Comparison of ENCODE assay signal across 1 cellular context in the genomic region with DNA sequence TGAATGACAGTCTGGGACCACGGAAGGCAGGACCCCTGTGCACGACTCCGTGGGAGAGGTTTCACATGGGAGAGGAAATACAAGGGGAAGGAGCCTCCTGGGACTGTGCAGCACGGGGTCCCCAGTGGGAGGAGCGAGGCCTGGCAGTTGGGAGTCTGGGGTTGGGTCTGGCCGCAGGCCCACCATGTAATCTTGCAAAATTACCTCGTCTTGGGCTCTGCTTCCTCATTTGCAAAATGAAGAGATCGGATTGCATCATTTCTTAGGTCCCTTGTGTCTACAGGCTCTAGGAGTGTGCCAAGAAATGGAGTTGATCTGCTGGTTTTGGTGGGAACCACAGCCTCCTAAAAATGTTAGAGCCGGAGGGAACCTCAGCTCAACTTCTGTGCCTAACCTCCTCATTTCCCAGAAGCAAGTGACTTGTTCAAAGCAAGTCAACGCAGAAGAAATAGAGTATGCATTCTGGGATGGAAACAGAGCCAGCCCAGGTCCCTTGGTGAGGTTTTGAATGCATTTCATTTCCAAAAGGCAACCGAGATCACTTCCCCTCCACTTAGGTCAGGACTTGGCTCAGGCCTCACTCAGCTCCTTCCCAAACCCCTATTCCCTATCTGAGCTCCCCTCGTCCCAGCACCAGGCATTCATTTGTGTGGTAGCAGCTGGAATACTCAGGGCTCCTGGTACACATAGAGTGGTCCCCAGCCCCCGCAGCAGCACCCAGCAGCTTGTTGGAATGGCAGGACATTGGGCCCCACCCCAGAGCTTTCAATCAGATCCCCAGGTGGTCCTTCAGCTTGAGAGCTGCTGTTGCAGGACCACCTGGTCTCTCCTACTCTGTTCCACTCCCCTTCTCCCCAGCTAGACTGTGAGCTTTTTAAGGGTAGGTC.
TF ChIP-seq lines count a peak whose summit lies in the region.

No MANE protein-coding gene starts in this region.

TF ChIP-seq in HEK293, 187 proteins besides CTCF, POLR2A, EP300 and RAD21 (continued from another document):
- TF ChIP-seq, protein P1, sequence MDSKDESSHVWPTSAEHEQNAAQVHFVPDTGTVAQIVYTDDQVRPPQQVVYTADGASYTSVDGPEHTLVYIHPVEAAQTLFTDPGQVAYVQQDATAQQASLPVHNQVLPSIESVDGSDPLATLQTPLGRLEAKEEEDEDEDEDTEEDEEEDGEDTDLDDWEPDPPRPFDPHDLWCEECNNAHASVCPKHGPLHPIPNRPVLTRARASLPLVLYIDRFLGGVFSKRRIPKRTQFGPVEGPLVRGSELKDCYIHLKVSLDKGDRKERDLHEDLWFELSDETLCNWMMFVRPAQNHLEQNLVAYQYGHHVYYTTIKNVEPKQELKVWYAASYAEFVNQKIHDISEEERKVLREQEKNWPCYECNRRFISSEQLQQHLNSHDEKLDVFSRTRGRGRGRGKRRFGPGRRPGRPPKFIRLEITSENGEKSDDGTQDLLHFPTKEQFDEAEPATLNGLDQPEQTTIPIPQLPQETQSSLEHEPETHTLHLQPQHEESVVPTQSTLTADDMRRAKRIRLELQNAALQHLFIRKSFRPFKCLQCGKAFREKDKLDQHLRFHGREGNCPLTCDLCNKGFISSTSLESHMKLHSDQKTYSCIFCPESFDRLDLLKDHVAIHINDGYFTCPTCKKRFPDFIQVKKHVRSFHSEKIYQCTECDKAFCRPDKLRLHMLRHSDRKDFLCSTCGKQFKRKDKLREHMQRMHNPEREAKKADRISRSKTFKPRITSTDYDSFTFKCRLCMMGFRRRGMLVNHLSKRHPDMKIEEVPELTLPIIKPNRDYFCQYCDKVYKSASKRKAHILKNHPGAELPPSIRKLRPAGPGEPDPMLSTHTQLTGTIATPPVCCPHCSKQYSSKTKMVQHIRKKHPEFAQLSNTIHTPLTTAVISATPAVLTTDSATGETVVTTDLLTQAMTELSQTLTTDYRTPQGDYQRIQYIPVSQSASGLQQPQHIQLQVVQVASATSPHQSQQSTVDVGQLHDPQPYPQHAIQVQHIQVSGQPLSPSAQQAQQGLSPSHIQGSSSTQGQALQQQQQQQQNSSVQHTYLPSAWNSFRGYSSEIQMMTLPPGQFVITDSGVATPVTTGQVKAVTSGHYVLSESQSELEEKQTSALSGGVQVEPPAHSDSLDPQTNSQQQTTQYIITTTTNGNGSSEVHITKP (tag by site-specific recombination; IDR thresholded peaks at IDR 0.05) = peak; percentile 28; the same call in 1 of the 2 replicates
- no peak for TF ChIP-seq ZNF626 (tag by site-specific recombination; IDR thresholded peaks at IDR 0.05)
- no peak for TF ChIP-seq MYNN (tag by site-specific recombination; IDR thresholded peaks at IDR 0.05; ENCODE audit: borderline replicate concordance)
- TF ChIP-seq ZIC2 (tag by site-specific recombination; IDR thresholded peaks at IDR 0.05) = peak; percentile 94
- TF ChIP-seq KLF7 (tag by site-specific recombination; IDR thresholded peaks at IDR 0.05; ENCODE audit: borderline replicate concordance) = no peak
- no peak for TF ChIP-seq BCL11B (tag by site-specific recombination; IDR thresholded peaks at IDR 0.05; ENCODE audit: low read depth)
- TF ChIP-seq, protein P2, sequence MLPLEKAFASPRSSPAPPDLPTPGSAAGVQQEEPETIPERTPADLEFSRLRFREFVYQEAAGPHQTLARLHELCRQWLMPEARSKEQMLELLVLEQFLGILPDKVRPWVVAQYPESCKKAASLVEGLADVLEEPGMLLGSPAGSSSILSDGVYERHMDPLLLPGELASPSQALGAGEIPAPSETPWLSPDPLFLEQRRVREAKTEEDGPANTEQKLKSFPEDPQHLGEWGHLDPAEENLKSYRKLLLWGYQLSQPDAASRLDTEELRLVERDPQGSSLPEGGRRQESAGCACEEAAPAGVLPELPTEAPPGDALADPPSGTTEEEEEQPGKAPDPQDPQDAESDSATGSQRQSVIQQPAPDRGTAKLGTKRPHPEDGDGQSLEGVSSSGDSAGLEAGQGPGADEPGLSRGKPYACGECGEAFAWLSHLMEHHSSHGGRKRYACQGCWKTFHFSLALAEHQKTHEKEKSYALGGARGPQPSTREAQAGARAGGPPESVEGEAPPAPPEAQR (tag by site-specific recombination; IDR thresholded peaks at IDR 0.05) = no peak
- peak; percentile 12; the same call in 1 of the 2 replicates for TF ChIP-seq ZNF600 (tag by site-specific recombination; IDR thresholded peaks at IDR 0.05)
- TF ChIP-seq IKZF3 (tag by site-specific recombination; IDR thresholded peaks at IDR 0.05) = 0 out of 2 replicates have a peak, but pooled peaks have one; percentile 42
- 0 out of 2 replicates have a peak, but pooled peaks have one; percentile 6 for TF ChIP-seq GLIS1 (tag by site-specific recombination; IDR thresholded peaks at IDR 0.05)
- TF ChIP-seq ZNF518A (tag by site-specific recombination; conservative IDR thresholded peaks at IDR 0.05; ENCODE audit: low read depth) = 0 out of 2 replicates have a peak, but pooled peaks have one; percentile 29
